In the genomic region with DNA sequence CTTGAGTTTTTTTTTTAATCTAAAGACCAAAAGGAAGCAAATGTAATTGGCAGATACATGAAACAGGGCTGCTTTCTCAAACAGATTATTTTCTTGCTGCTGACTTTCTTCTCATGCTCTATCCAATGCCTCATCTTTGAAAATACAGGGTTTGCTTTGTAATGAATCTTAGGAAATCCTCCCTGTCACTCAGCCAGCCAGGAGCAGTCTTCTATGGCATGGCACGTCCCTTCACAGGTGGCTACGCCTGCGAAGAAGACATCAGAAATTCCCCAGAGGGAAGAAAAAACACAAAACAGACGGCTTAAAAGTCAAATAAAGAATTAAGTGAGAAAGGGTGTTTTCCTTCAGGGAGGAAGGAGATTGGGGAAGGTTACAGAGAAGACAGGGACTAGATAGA, we compare ENCODE assay signal across 14 cellular contexts.
DNase-seq lines count a peak whose midpoint lies in the region; ATAC-seq and TF ChIP-seq lines count a peak whose summit lies in the region.
"Had no signal": no experiment of that assay in that cellular context is flagged by ENCODE, and none has a peak within 500 bp of the region (broad histone marks: within the 10 kb centered on the region; RNA-seq: fewer than 3 reads in every experiment).

No MANE protein-coding gene starts in this region.

- H3F3A ChIP-seq in neural progenitor cell (ENCODE audit: low read depth) = peaks cover 5% of the 10 kb centered on the region

- H2AFZ ChIP-seq in Karpas-422 (ENCODE audit: low read length) (no peak overlapping the region), neural progenitor cell (replicated peaks) (peak overlapping the region; percentile 60)

- H3K27ac ChIP-seq in BLaER1 (no peak overlapping the region), Karpas-422 (ENCODE audit: low read length) (peak overlapping the region; percentile 96), neural progenitor cell (no peak overlapping the region), left ventricle myocardium inferior (replicated peaks) (no peak overlapping the region)
- H3K27ac ChIP-seq: 22Rv1, HL-60 had no signal

- H3K9ac ChIP-seq in BLaER1 (peak overlapping the region; percentile 18; the same call in 1 of the 2 replicates), Karpas-422 (ENCODE audit: low read length) (peak overlapping the region; percentile 63), neural progenitor cell (no peak overlapping the region)

- no peaks in the 10 kb centered on the region for H3K9me3 ChIP-seq in BLaER1
- H3K9me3 ChIP-seq in Karpas-422 (ENCODE audit: low read length) = no peaks in the 10 kb centered on the region
- H3K9me3 ChIP-seq in neural progenitor cell (ENCODE audit: low read depth) = no peaks in the 10 kb centered on the region
- H3K9me3 ChIP-seq in left ventricle myocardium inferior (replicated peaks) = no peaks in the 10 kb centered on the region

- H3K4me2 ChIP-seq in BLaER1 = peak overlapping the region; percentile 69
- H3K4me2 ChIP-seq in Karpas-422 (ENCODE audit: low read depth, low read length, poor library complexity, severe bottlenecking) = peak overlapping the region; percentile 74
- H3K4me2 ChIP-seq in neural progenitor cell = peak overlapping the region; percentile 24

- TF ChIP-seq CTCF in neural progenitor cell (IDR thresholded peaks at IDR 0.05) = no peak
- no peak for TF ChIP-seq CTCF in left ventricle myocardium inferior (IDR thresholded peaks at IDR 0.05; ENCODE audit: borderline replicate concordance)

- intact Hi-C loops in left ventricle myocardium inferior (cut with micrococcal nuclease) = no loop called here

- H3K36me3 Mint-ChIP-seq in neural progenitor cell = no peaks in the 10 kb centered on the region
- H3K36me3 Mint-ChIP-seq in activated naive CD4-positive, alpha-beta T cell treated with anti-CD3 and anti-CD28 coated beads, Interleukin-2, amount 10 ng/mL, durations not matched to agents 7 days and 5 days = no peaks in the 10 kb centered on the region
- H3K36me3 Mint-ChIP-seq: CD4-positive, CD25-positive, alpha-beta regulatory T cell had no signal

- no peaks in the 10 kb centered on the region for H3K9me3 Mint-ChIP-seq in neural progenitor cell
- no peaks in the 10 kb centered on the region for H3K9me3 Mint-ChIP-seq in activated naive CD4-positive, alpha-beta T cell treated with anti-CD3 and anti-CD28 coated beads, Interleukin-2, amount 10 ng/mL, durations not matched to agents 7 days and 5 days
- H3K9me3 Mint-ChIP-seq: CD4-positive, CD25-positive, alpha-beta regulatory T cell had no signal

- H4K20me1 ChIP-seq in BLaER1 (no peaks in the 10 kb centered on the region), Karpas-422 (ENCODE audit: insufficient read depth, low read depth, low read length) (no peaks in the 10 kb centered on the region), neural progenitor cell (ENCODE audit: low read depth) (no peaks in the 10 kb centered on the region)

- H3K4me3 ChIP-seq in BLaER1 (no peak overlapping the region), Karpas-422 (ENCODE audit: low read length) (peak overlapping the region; percentile 43), neural progenitor cell (no peak overlapping the region), left ventricle myocardium inferior (no peak overlapping the region)

- H3K4me3 Mint-ChIP-seq in neural progenitor cell = no peak overlapping the region
- no peak overlapping the region for H3K4me3 Mint-ChIP-seq in activated naive CD4-positive, alpha-beta T cell treated with anti-CD3 and anti-CD28 coated beads, Interleukin-2, amount 10 ng/mL, durations not matched to agents 7 days and 5 days
- H3K4me3 Mint-ChIP-seq: CD4-positive, CD25-positive, alpha-beta regulatory T cell; HFFc6 had no signal

- no peak overlapping the region for H3K27ac Mint-ChIP-seq in neural progenitor cell
- H3K27ac Mint-ChIP-seq in activated naive CD4-positive, alpha-beta T cell treated with anti-CD3 and anti-CD28 coated beads, Interleukin-2, amount 10 ng/mL, durations not matched to agents 7 days and 5 days = no peak overlapping the region
- H3K27ac Mint-ChIP-seq: CD4-positive, CD25-positive, alpha-beta regulatory T cell; HFFc6 had no signal

- CTCF ChIA-PET in activated naive CD4-positive, alpha-beta T cell treated with anti-CD3 and anti-CD28 coated beads, Interleukin-2, amount 10 ng/mL, durations not matched to agents 7 days and 5 days (lab: Charles Lee) = no interaction called here

- peak; percentile 46 for ATAC-seq in GM18907 (IDR thresholded peaks at IDR 0.05; ENCODE audit: unreplicated experiment)

- H3K79me2 ChIP-seq in Karpas-422 (ENCODE audit: low read length) (peaks cover 98% of the 10 kb centered on the region), neural progenitor cell (ENCODE audit: low read depth) (no peaks in the 10 kb centered on the region)

- H3K27me3 ChIP-seq in BLaER1 (no peaks in the 10 kb centered on the region), Karpas-422 (ENCODE audit: low read length) (no peaks in the 10 kb centered on the region), neural progenitor cell (no peaks in the 10 kb centered on the region), left ventricle myocardium inferior (ENCODE audit: low read depth) (no peaks in the 10 kb centered on the region)

- peaks cover 2% of the 10 kb centered on the region for H3K27me3 Mint-ChIP-seq in neural progenitor cell (ENCODE audit: insufficient read depth, low read depth)
- H3K27me3 Mint-ChIP-seq in activated naive CD4-positive, alpha-beta T cell treated with anti-CD3 and anti-CD28 coated beads, Interleukin-2, amount 10 ng/mL, durations not matched to agents 7 days and 5 days = no peaks in the 10 kb centered on the region

- H3K4me1 Mint-ChIP-seq in neural progenitor cell = peaks cover 10% of the 10 kb centered on the region
- no peaks in the 10 kb centered on the region for H3K4me1 Mint-ChIP-seq in activated naive CD4-positive, alpha-beta T cell treated with anti-CD3 and anti-CD28 coated beads, Interleukin-2, amount 10 ng/mL, durations not matched to agents 7 days and 5 days
- H3K4me1 Mint-ChIP-seq: CD4-positive, CD25-positive, alpha-beta regulatory T cell had no signal

- H3K36me3 ChIP-seq in BLaER1 = no peaks in the 10 kb centered on the region
- H3K36me3 ChIP-seq in Karpas-422 (ENCODE audit: insufficient read depth, low read length) = peaks cover 38% of the 10 kb centered on the region
- H3K36me3 ChIP-seq in neural progenitor cell = no peaks in the 10 kb centered on the region
- H3K36me3 ChIP-seq in left ventricle myocardium inferior = no peaks in the 10 kb centered on the region

- no peaks in the 10 kb centered on the region for H3K9me2 ChIP-seq in Karpas-422 (replicated peaks; ENCODE audit: insufficient read depth, low read length)

- DNase-seq in Karpas-422 (peak; percentile 62), neural progenitor cell (ENCODE audit: low spot score) (peak; percentile 7), left ventricle myocardium inferior (no peak), retina (no peak)
- DNase-seq in activated naive CD4-positive, alpha-beta T cell treated with anti-CD3 and anti-CD28 coated beads, Interleukin-2, amount 10 ng/mL, durations not matched to agents 7 days and 5 days = no peak
- DNase-seq: CD4-positive, CD25-positive, alpha-beta regulatory T cell; DMS53; GOT3; HCEC 1CT; HFFc6 had no signal

- peaks cover 30% of the 10 kb centered on the region for H3K4me1 ChIP-seq in BLaER1
- peaks cover 95% of the 10 kb centered on the region for H3K4me1 ChIP-seq in Karpas-422 (ENCODE audit: low read length)
- H3K4me1 ChIP-seq in neural progenitor cell = peaks cover 8% of the 10 kb centered on the region
- H3K4me1 ChIP-seq in left ventricle myocardium inferior = no peaks in the 10 kb centered on the region

Comparison
In these comparisons a context has a peak if more than half of its experiments do, and no peak if none do; other contexts are left out.
1. H3K4me2 ChIP-seq: peak in every context shown above with its lines; median percentile 74 in Karpas-422; 69 in BLaER1; 24 in neural progenitor cell.
2. DNase-seq: peak in Karpas-422 (single experiment) and neural progenitor cell (single experiment); none in left ventricle myocardium inferior (single experiment), activated naive CD4-positive, alpha-beta T cell treated with anti-CD3 and anti-CD28 coated beads, Interleukin-2, amount 10 ng/mL, durations not matched to agents 7 days and 5 days (single experiment) and retina (single experiment).